ENCODE assay signal across 1 cellular context in genomic region chr3:49466047-49466446, GRCh38.
TF ChIP-seq lines count a peak whose summit lies in the region.

No MANE protein-coding gene starts in this region.

TF ChIP-seq in HCT116, 20 proteins besides CTCF, POLR2A, EP300 and RAD21:
- no peak for TF ChIP-seq ELF1 (IDR thresholded peaks at IDR 0.05; ENCODE audit: borderline replicate concordance, low read depth)
- no peak for TF ChIP-seq FOSL1 (IDR thresholded peaks at IDR 0.05; ENCODE audit: low read depth)
- TF ChIP-seq EZH2 (IDR thresholded peaks at IDR 0.05) = no peak
- no peak for TF ChIP-seq CEBPB (IDR thresholded peaks at IDR 0.05; ENCODE audit: low read depth)
- TF ChIP-seq CBX3 (IDR thresholded peaks at IDR 0.05; ENCODE audit: low read depth) = no peak
TF ChIP-seq in HCT116: peak in this region for 0.
